Comparison of ENCODE assay signal across 19 cellular contexts in genomic region chr1:33326690-33327300, GRCh38. TPM values are rescaled to one million over a fixed set of nuclear protein-coding genes. Genes with fewer than 3 reads are reported as not detected.
A peak's percentile ranks its signal among the peaks of the same experiment; 100 is the strongest.
DNase-seq lines count a peak whose midpoint lies in the region; ATAC-seq and TF ChIP-seq lines count a peak whose summit lies in the region.
"Had no signal": no experiment of that assay in that cellular context is flagged by ENCODE, and none has a peak within 500 bp of the region (broad histone marks: within the 10 kb centered on the region; RNA-seq: fewer than 3 reads in every experiment).

No MANE protein-coding gene starts in this region.

- no peak for TF ChIP-seq EP300 in esophagus muscularis mucosa (IDR thresholded peaks at IDR 0.05)

- POLR2A ChIA-PET in RWPE1 (lab: Yijun Ruan, JAX; ENCODE audit: low non-redundant PET) = no interaction called here

- H3K9me3 Mint-ChIP-seq in HFFc6 = no peaks in the 10 kb centered on the region
- H3K9me3 Mint-ChIP-seq: activated T-helper 1 cell treated with anti-CD3 and anti-CD28 coated beads, Interleukin-12 subunit alpha, Interleukin-12 subunit beta, Interleukin-2, Interleukin-4 antibody, amounts not matched to agents 30 ng/mL and 10 ng/mL and 1 ng/mL, durations not matched to agents 14 hours and 24 hours and 36 hours; stimulated activated naive CD8-positive, alpha-beta T cell treated with anti-CD3 and anti-CD28 coated beads, Interleukin-15, amount 100 ng/mL, for 72 hours had no signal

- no peak for TF ChIP-seq CTCF in HFFc6 (IDR thresholded peaks at IDR 0.05)
- TF ChIP-seq CTCF in RWPE1 (conservative IDR thresholded peaks at IDR 0.05; ENCODE audit: low read depth) = no peak
- no peak for TF ChIP-seq CTCF in esophagus muscularis mucosa (IDR thresholded peaks at IDR 0.05)
- no peak for TF ChIP-seq CTCF in psoas muscle (IDR thresholded peaks at IDR 0.05)
- no peak for TF ChIP-seq CTCF in testis (IDR thresholded peaks at IDR 0.05)

- TF ChIP-seq POLR2A in esophagus muscularis mucosa (IDR thresholded peaks at IDR 0.05; ENCODE audit: low read depth) (no peak), testis (IDR thresholded peaks at IDR 0.05) (no peak)

- intact Hi-C loops in esophagus muscularis mucosa (cut with DNase I) = no loop called here
- intact Hi-C loops in psoas muscle (cut with DNase I) = no loop called here
- intact Hi-C loops in testis (cut with DNase I; ENCODE audit: low total_unique reads) = no loop called here

- H3K27me3 ChIP-seq in esophagus muscularis mucosa (no peaks in the 10 kb centered on the region), psoas muscle (ENCODE audit: insufficient read depth in 3 of 3, low read length in 2 of 3) (no peaks in the 10 kb centered on the region), testis (no peaks in the 10 kb centered on the region)
- no peaks in the 10 kb centered on the region for H3K27me3 ChIP-seq in effector memory CD4-positive, alpha-beta T cell (replicated peaks; ENCODE audit: control insufficient read depth, insufficient read depth, low read length, poor library complexity, severe bottlenecking)
- H3K27me3 ChIP-seq: colonic mucosa had no signal

- peaks cover 85 to 100% (median 98%) of the 10 kb centered on the region in 4 donors for H3K36me3 ChIP-seq in esophagus muscularis mucosa
- H3K36me3 ChIP-seq in psoas muscle (ENCODE audit: insufficient read depth in 1 of 2, low read depth in 1 of 2) = peaks cover 28 to 99% of the 10 kb centered on the region in 2 donors
- H3K36me3 ChIP-seq in effector memory CD4-positive, alpha-beta T cell (ENCODE audit: control insufficient read depth, insufficient read depth, low read length) = peaks cover 87% of the 10 kb centered on the region
- H3K36me3 ChIP-seq in testis (ENCODE audit: low read depth, missing control alignments) = no peaks in the 10 kb centered on the region

- no peak for ATAC-seq in psoas muscle
- no peak for ATAC-seq in GM19455 (IDR thresholded peaks at IDR 0.05; ENCODE audit: unreplicated experiment)
- ATAC-seq: stimulated activated naive CD8-positive, alpha-beta T cell treated with anti-CD3 and anti-CD28 coated beads, Interleukin-15, amount 100 ng/mL, for 72 hours had no signal

- CTCF ChIA-PET in RWPE1 (lab: Yijun Ruan, JAX) = no interaction called here

- H3K9me3 ChIP-seq in esophagus muscularis mucosa = no peaks in the 10 kb centered on the region
- no peaks in the 10 kb centered on the region for H3K9me3 ChIP-seq in psoas muscle
- no peaks in the 10 kb centered on the region for H3K9me3 ChIP-seq in effector memory CD4-positive, alpha-beta T cell (ENCODE audit: control insufficient read depth, low read length)
- no peaks in the 10 kb centered on the region for H3K9me3 ChIP-seq in testis
- H3K9me3 ChIP-seq: colonic mucosa had no signal

- 79% methylated on average over 11 of the region's 11 CpGs for WGBS in esophagus muscularis mucosa
- WGBS in psoas muscle, 3 donors = 87 to 95% (median 89%) methylated on average over 11 of the region's 11 CpGs
- 89 to 91% methylated on average over 11 of the region's 11 CpGs for WGBS in testis, 2 donors

- H3K4me1 Mint-ChIP-seq in HFFc6 (ENCODE audit: low read depth) = peaks cover 53% of the 10 kb centered on the region
- H3K4me1 Mint-ChIP-seq: stimulated activated naive CD8-positive, alpha-beta T cell treated with anti-CD3 and anti-CD28 coated beads, Interleukin-15, amount 100 ng/mL, for 72 hours had no signal

- H3K4me1 ChIP-seq in esophagus muscularis mucosa (peaks cover 43 to 52% (median 44%) of the 10 kb centered on the region in 4 donors), psoas muscle (peaks cover 42% of the 10 kb centered on the region), testis (peaks cover 10% of the 10 kb centered on the region)
- no peaks in the 10 kb centered on the region for H3K4me1 ChIP-seq in effector memory CD4-positive, alpha-beta T cell (ENCODE audit: control insufficient read depth, insufficient read depth, low read length, poor library complexity, severe bottlenecking)
- H3K4me1 ChIP-seq: colonic mucosa had no signal

- H3K36me3 Mint-ChIP-seq in HFFc6 (ENCODE audit: low read depth) = peaks cover 38% of the 10 kb centered on the region

- H3K4me3 Mint-ChIP-seq in HFFc6 = no peak overlapping the region
- H3K4me3 Mint-ChIP-seq: activated T-helper 1 cell treated with anti-CD3 and anti-CD28 coated beads, Interleukin-12 subunit alpha, Interleukin-12 subunit beta, Interleukin-2, Interleukin-4 antibody, amounts not matched to agents 30 ng/mL and 10 ng/mL and 1 ng/mL, durations not matched to agents 14 hours and 24 hours and 36 hours; stimulated activated naive CD8-positive, alpha-beta T cell treated with anti-CD3 and anti-CD28 coated beads, Interleukin-15, amount 100 ng/mL, for 72 hours had no signal

- peak overlapping the region; percentile 82; the same call in 1 of the 2 replicates for H3K27ac Mint-ChIP-seq in HFFc6
- H3K27ac Mint-ChIP-seq: activated T-helper 1 cell treated with anti-CD3 and anti-CD28 coated beads, Interleukin-12 subunit alpha, Interleukin-12 subunit beta, Interleukin-2, Interleukin-4 antibody, amounts not matched to agents 30 ng/mL and 10 ng/mL and 1 ng/mL, durations not matched to agents 14 hours and 24 hours and 36 hours had no signal

- H3K4me3 ChIP-seq in esophagus muscularis mucosa = no peak overlapping the region
- H3K4me3 ChIP-seq in psoas muscle = no peak overlapping the region
- no peak overlapping the region for H3K4me3 ChIP-seq in effector memory CD4-positive, alpha-beta T cell (ENCODE audit: insufficient read depth, low read depth, low read length, poor library complexity, severe bottlenecking)
- no peak overlapping the region for H3K4me3 ChIP-seq in testis
- H3K4me3 ChIP-seq: colonic mucosa had no signal

- H3K27ac ChIP-seq in RWPE1 (peak overlapping the region; percentile 81), esophagus muscularis mucosa (replicated peaks in 1 of 4) (peak overlapping the region in 3 of 4 donors; percentile 29 to 100 (median 49)), psoas muscle (peak overlapping the region; percentile 98), testis (no peak overlapping the region)
- H3K27ac ChIP-seq in effector memory CD4-positive, alpha-beta T cell (ENCODE audit: insufficient read depth, low read length, poor library complexity, severe bottlenecking) = no peak overlapping the region
- H3K27ac ChIP-seq: colonic mucosa had no signal

- no peaks in the 10 kb centered on the region; the same call in 1 of the 2 replicates for H3K27me3 Mint-ChIP-seq in HFFc6 (ENCODE audit: insufficient read depth)
- H3K27me3 Mint-ChIP-seq: stimulated activated naive CD8-positive, alpha-beta T cell treated with anti-CD3 and anti-CD28 coated beads, Interleukin-15, amount 100 ng/mL, for 72 hours had no signal

- no peak for DNase-seq in HFFc6
- no peak for DNase-seq in RWPE1 (ENCODE audit: low spot score)
- DNase-seq in esophagus muscularis mucosa (ENCODE audit: extremely low spot score) = no peak
- DNase-seq in psoas muscle = peak in 1 of 2 donors; percentile 55
- no peak for DNase-seq in stimulated activated CD4-positive, alpha-beta T cell treated with anti-CD3 and anti-CD28 coated beads, Interleukin-12 subunit alpha, Interleukin-12 subunit beta, amount 100 ng/mL, for 4 hours
- no peak for DNase-seq in effector memory CD4-positive, alpha-beta T cell
- DNase-seq in testis = no peak
- DNase-seq: AML-193; amniotic stem cell; Calu3; colonic mucosa; glutamatergic neuron; HCEC 1CT; stimulated activated naive CD8-positive, alpha-beta T cell treated with anti-CD3 and anti-CD28 coated beads, Interleukin-15, amount 100 ng/mL, for 72 hours had no signal

RNA-seq across cellular contexts. Expression of gene A3GALT2, which starts 5.9 kb away (rescaled TPM):
- total RNA-seq in HFFc6 (2021; fragmentation: NEBNext Ultra II Directional; extraction: Animal tissue kit (Norgen Biotek cat#: 25700)) = not detected
- total RNA-seq in esophagus muscularis mucosa (not detected), psoas muscle (not detected), testis (1 to 10 TPM in 1 of 2 donors, under 1 TPM in 1; 0.87 to 1.7 TPM)
- polyA plus RNA-seq in psoas muscle (not detected), testis (ENCODE audit: insufficient read depth, low read depth, low replicate concordance) (not detected)
- total RNA-seq: activated T-helper 1 cell treated with anti-CD3 and anti-CD28 coated beads, Interleukin-12 subunit alpha, Interleukin-12 subunit beta, Interleukin-2, Interleukin-4 antibody, amounts not matched to agents 30 ng/mL and 10 ng/mL and 1 ng/mL, durations not matched to agents 14 hours and 24 hours and 36 hours; Calu3; colonic mucosa; epithelial cell of proximal tubule; SK-MEL-5 had no signal
- polyA plus RNA-seq: keratinocyte had no signal

Comparison
In these comparisons a context has a peak if more than half of its experiments do, and no peak if none do; other contexts are left out.
1. H3K27ac ChIP-seq: peak in RWPE1 (single experiment), esophagus muscularis mucosa (3 of 4) and psoas muscle (single experiment); none in effector memory CD4-positive, alpha-beta T cell (single experiment) and testis (0 of 2).